8 cellular contexts compared by ENCODE assay signal in genomic region chr12:110371408-110372055, GRCh38. TPM values are rescaled to one million over a fixed set of nuclear protein-coding genes. Genes with fewer than 3 reads are reported as not detected.
DNase-seq lines count a peak whose midpoint lies in the region; ATAC-seq and TF ChIP-seq lines count a peak whose summit lies in the region.

No MANE protein-coding gene starts in this region.

- H3K36me3 ChIP-seq in left lung: peaks cover 0 to 66% of the 10 kb centered on the region in 2 donors
- H3K36me3 ChIP-seq in MG63: peaks cover 54% of the 10 kb centered on the region

- TF ChIP-seq POLR2A in GM10847 (IDR thresholded peaks at IDR 0.05; ENCODE audit: extremely low read depth, insufficient read length): peak; percentile 12

- ATAC-seq in GM21786 (IDR thresholded peaks at IDR 0.05; ENCODE audit: unreplicated experiment) (peak; percentile 76), left lung (peak; percentile 94), HG03045 (IDR thresholded peaks at IDR 0.05; ENCODE audit: unreplicated experiment) (no peak), HG03025 (IDR thresholded peaks at IDR 0.05; ENCODE audit: low FRiP score, unreplicated experiment) (no peak)

- H3K4me3 ChIP-seq in left lung (no peak overlapping the region), MG63 (no peak overlapping the region)

- H3K4me1 ChIP-seq in left lung: peaks cover 6 to 8% of the 10 kb centered on the region in 2 donors

- no peak for TF ChIP-seq CTCF in left lung (IDR thresholded peaks at IDR 0.05)

- DNase-seq in NCI-H2107 (lab: John Stamatoyannopoulos, UW): peak; percentile 95
- peak; percentile 80 to 88 for DNase-seq in left lung
- DNase-seq in HPDE6-E6E7 (ENCODE audit: extremely low spot score): no peak
- no peak for DNase-seq in MG63

- H3K9me3 ChIP-seq in left lung: no peaks in the 10 kb centered on the region
- H3K9me3 ChIP-seq in MG63: no peaks in the 10 kb centered on the region

- peak overlapping the region in 1 of 2 donors; percentile 53 for H3K27ac ChIP-seq in left lung

- H3K27me3 ChIP-seq in left lung (no peaks in the 10 kb centered on the region), MG63 (no peaks in the 10 kb centered on the region)

- intact Hi-C loops in left lung (cut with DNase I): no loop called here

RNA-seq across cellular contexts. Expression of gene ANAPC7, which starts 32.0 kb away (rescaled TPM):
- 10 to 100 TPM; 48.6 to 49.8 TPM for total RNA-seq in left lung
- 50.7 and 51.5 TPM in 2 replicates for total RNA-seq in MG63 (2014; rRNA removed; shearing (Covaris generic); ENCODE audit: low replicate concordance)

Comparison
In these comparisons a context has a peak if more than half of its experiments do, and no peak if none do; other contexts are left out.
1. ATAC-seq: peak in GM21786 (single experiment) and left lung (single experiment); none in HG03045 (single experiment) and HG03025 (single experiment).
2. DNase-seq: peak in NCI-H2107 (single experiment) and left lung (2 of 2); none in HPDE6-E6E7 (single experiment) and MG63 (single experiment).